In genomic region chr3:42875325-42876151, GRCh38 we compare ENCODE assay signal across 23 cellular contexts. TPM values are rescaled to one million over a fixed set of nuclear protein-coding genes. Genes with fewer than 3 reads are reported as not detected.
"Had no signal": no experiment of that assay in that cellular context is flagged by ENCODE, and none has a peak within 500 bp of the region (broad histone marks: within the 10 kb centered on the region; RNA-seq: fewer than 3 reads in every experiment).

TSS of gene CYP8B1 (minus strand) at chr3:42875879. CDS start at chr3:42875816, 63 bp downstream.

- H2AFZ ChIP-seq: parathyroid adenoma had no signal

- H3K36me3 ChIP-seq: heart left ventricle, suprapubic skin, thyroid gland had no signal

- FAIRE-seq: frontal cortex, keratinocyte, small intestine had no signal

- H3K27me3 ChIP-seq: dorsolateral prefrontal cortex, heart left ventricle, suprapubic skin, thyroid gland had no signal

- H3K4me1 ChIP-seq: psoas muscle, thyroid gland had no signal

- H3K9me3 ChIP-seq: heart left ventricle, psoas muscle, suprapubic skin, thyroid gland had no signal

- H3K79me2 ChIP-seq: parathyroid adenoma had no signal

- DNase-seq: cortex of kidney; dorsolateral prefrontal cortex; effector CD8-positive, alpha-beta T cell; heart left ventricle; left cardiac atrium; left ventricle myocardium superior; naive thymus-derived CD8-positive, alpha-beta T cell; nucleus accumbens; psoas muscle; small intestine; stimulated activated CD4-positive, alpha-beta T cell treated with anti-CD3 and anti-CD28 coated beads, Interleukin-12 subunit alpha, Interleukin-12 subunit beta, amount 100 ng/mL, for 4 hours; stimulated activated naive CD8-positive, alpha-beta T cell treated with anti-CD3 and anti-CD28 coated beads, Interleukin-15, Interleukin-2, amounts not matched to agents 100 U/mL and 50 U/mL, for 24 hours; thyroid gland had no signal

- H3K27ac ChIP-seq: dorsolateral prefrontal cortex, heart left ventricle, parathyroid adenoma, psoas muscle, suprapubic skin, thyroid gland had no signal

- H3K4me3 ChIP-seq: dorsolateral prefrontal cortex, heart left ventricle, psoas muscle, suprapubic skin, thyroid gland had no signal

- H3K9ac ChIP-seq: parathyroid adenoma had no signal

RNA-seq across cellular contexts. Expression of gene CYP8B1, which starts in this region (rescaled TPM):
- total RNA-seq: esophagus mucosa; fibroblast of lung; frontal cortex; glomerular endothelial cell; left cardiac atrium; left ventricle myocardium superior; lung microvascular endothelial cell; mesenteric fat pad; naive thymus-derived CD8-positive, alpha-beta T cell; neural crest cell; suprapubic skin; thyroid gland had no signal
- polyA plus RNA-seq: fibroblast of lung; heart left ventricle; keratinocyte; naive thymus-derived CD8-positive, alpha-beta T cell; psoas muscle had no signal
